ENCODE assay signal across 9 cellular contexts in the genomic region with DNA sequence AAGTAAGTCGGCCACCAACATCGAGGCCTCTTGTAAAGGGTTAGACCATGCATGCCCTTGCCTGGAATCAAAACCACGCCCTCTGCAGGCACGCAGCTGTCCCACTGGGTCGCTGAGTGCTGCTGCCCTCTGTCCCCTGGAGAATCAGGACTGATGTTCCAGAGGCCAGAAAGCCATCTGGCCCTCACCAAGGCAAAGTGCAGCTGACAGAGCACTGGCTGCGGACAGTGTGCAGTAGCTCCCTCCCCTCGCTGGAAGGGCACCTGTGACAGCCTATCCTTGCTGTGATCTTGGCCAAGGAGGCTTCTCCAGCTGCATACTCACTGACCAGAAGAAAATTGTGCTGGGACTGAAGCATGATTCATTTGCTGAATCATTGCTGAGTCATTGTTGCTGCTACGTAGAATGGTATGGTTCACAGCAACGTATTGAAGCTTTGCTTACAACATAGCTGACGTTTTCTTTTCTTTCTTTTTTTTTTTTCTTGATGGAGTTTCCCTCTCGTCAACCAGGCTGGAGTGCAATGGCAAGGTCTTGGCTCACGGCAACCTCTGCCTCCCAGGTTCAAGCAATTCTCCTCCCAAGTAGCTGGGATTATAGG. TPM values are rescaled to one million over a fixed set of nuclear protein-coding genes. Genes with fewer than 3 reads are reported as not detected.
DNase-seq lines count a peak whose midpoint lies in the region; ATAC-seq, FAIRE-seq and TF ChIP-seq lines count a peak whose summit lies in the region.
"Had no signal": no experiment of that assay in that cellular context is flagged by ENCODE, and none has a peak within 500 bp of the region (broad histone marks: within the 10 kb centered on the region; RNA-seq: fewer than 3 reads in every experiment).

No MANE protein-coding gene starts in this region.

- peak overlapping the region; percentile 32; the same call in 1 of the 2 replicates for H3K27ac ChIP-seq in Panc1 (ENCODE audit: low read length)
- peak overlapping the region; percentile 80 for H3K27ac ChIP-seq in epithelial cell of prostate
- H3K27ac ChIP-seq in gastrocnemius medialis: peak overlapping the region in 1 of 4 donors; percentile 38

- TF ChIP-seq POLR2A in gastrocnemius medialis (IDR thresholded peaks at IDR 0.05) (no peak), GM12892 (IDR thresholded peaks at IDR 0.05; ENCODE audit: low read depth, low read length) (no peak)

- H3K9me3 ChIP-seq in Panc1 (ENCODE audit: control insufficient read depth, insufficient read depth, low read depth, low read length) (no peaks in the 10 kb centered on the region), gastrocnemius medialis (no peaks in the 10 kb centered on the region)

- CTCF ChIA-PET in Panc1 (lab: Charles Lee): interaction anchor here (0.6 kb wide), 1 partner anchor 9 kb away, joined by 4 read pairs; no protein-coding TSS in a partner anchor

- TF ChIP-seq CTCF in Panc1 (IDR thresholded peaks at IDR 0.05): no peak; the same call in 1 of the 2 replicates
- TF ChIP-seq CTCF in gastrocnemius medialis (IDR thresholded peaks at IDR 0.05 in 4 of 5, conservative IDR thresholded peaks at IDR 0.05 in 1 of 5): peak in 1 of 5 experiments; percentile 25

- intact Hi-C loops in Panc1 (cut with micrococcal nuclease; ENCODE audit: unreplicated experiment): no loop called here
- intact Hi-C loops in gastrocnemius medialis (cut with DNase I; ENCODE audit: low total_unique reads): no loop called here

- H3K36me3 ChIP-seq in Panc1 (ENCODE audit: control insufficient read depth, insufficient read depth, low read length): no peaks in the 10 kb centered on the region
- no peaks in the 10 kb centered on the region for H3K36me3 ChIP-seq in gastrocnemius medialis

- in situ Hi-C loops in Panc1 (cut with HindIII; ENCODE audit: low pct_unique_long_range_greater_than_20kb, low sequenced_read_pairs): no loop called here
- in situ Hi-C loops in gastrocnemius medialis (cut with MboI; ENCODE audit: low sequenced_read_pairs in 4 of 4): no loop called here

- no peak for DNase-seq in activated CD4-positive, CD25-positive, alpha-beta regulatory T cell treated with anti-CD3 and anti-CD28 coated beads, Interleukin-2, amount 50 U/mL, for 72 hours
- DNase-seq in Panc1 (ENCODE audit: low read depth, low spot score) (peak; percentile 98), epithelial cell of prostate (ENCODE audit: low read depth, low spot score) (peak; percentile 92), gastrocnemius medialis (peak in 1 of 2 donors; percentile 52), GM12892 (ENCODE audit: insufficient read length) (no peak)

- H3K4me1 ChIP-seq in Panc1 (ENCODE audit: control insufficient read depth, insufficient read depth, low read length) (0 out of 2 replicates have a peak, but pooled peaks cover 7% of the 10 kb centered on the region), gastrocnemius medialis (no peaks in the 10 kb centered on the region)

- H3K27me3 ChIP-seq in Panc1 (ENCODE audit: control insufficient read depth, insufficient read depth, low read length): no peaks in the 10 kb centered on the region
- no peaks in the 10 kb centered on the region for H3K27me3 ChIP-seq in gastrocnemius medialis

- ATAC-seq in activated CD4-positive, CD25-positive, alpha-beta regulatory T cell treated with anti-CD3 and anti-CD28 coated beads, Interleukin-2, amount 50 U/mL, for 24 hours: peak; percentile 60 to 72
- ATAC-seq in Panc1 (peak; percentile 92), gastrocnemius medialis (peak; percentile 78 to 93), HG03095 (IDR thresholded peaks at IDR 0.05; ENCODE audit: unreplicated experiment) (no peak), HG02970 (IDR thresholded peaks at IDR 0.05; ENCODE audit: low FRiP score, unreplicated experiment) (no peak)

- BruUV-seq in Panc1 (replicated peaks; lab: Mats Ljungman, UMichigan): no TSS peak

- no peak for FAIRE-seq in GM12892 (lab: Jason Lieb, UNC)

- peak overlapping the region in 1 of 2 experiments; percentile 39; a peak in 2 of 4 replicates for H3K4me3 ChIP-seq in Panc1 (ENCODE audit: low read depth in 2 of 2, low read length in 2 of 2)
- H3K4me3 ChIP-seq in gastrocnemius medialis: no peak overlapping the region

- POLR2A ChIA-PET in Panc1 (lab: Charles Lee): interaction anchor here (0.7 kb wide), 1 partner anchor 738 kb away, joined by 5 read pairs; no protein-coding TSS in a partner anchor

RNA-seq across cellular contexts. Expression of a gene that starts 30.4 kb away (rescaled TPM):
- total RNA-seq in Panc1 (2021; ENCODE audit: unreplicated experiment) (not detected), gastrocnemius medialis (1 to 10 TPM in 1 of 4 donors, under 1 TPM in 1, not detected in 2; 0.24 to 1.3 TPM)
- not detected for polyA plus RNA-seq in Panc1 (2012; ENCODE audit: insufficient read length)
- not detected for polyA plus RNA-seq in GM12892 (2012; ENCODE audit: missing spikeins)
- total RNA-seq: CD4-positive, CD25-positive, alpha-beta regulatory T cell had no signal
- polyA plus RNA-seq: CD4-positive, CD25-positive, alpha-beta regulatory T cell had no signal

Comparison
In these comparisons a context has a peak if more than half of its experiments do, and no peak if none do; other contexts are left out.
1. ATAC-seq: peak in activated CD4-positive, CD25-positive, alpha-beta regulatory T cell treated with anti-CD3 and anti-CD28 coated beads, Interleukin-2, amount 50 U/mL, for 24 hours (2 of 2), Panc1 (single experiment) and gastrocnemius medialis (2 of 2); none in HG03095 (single experiment) and HG02970 (single experiment).
2. DNase-seq: peak in Panc1 (single experiment) and epithelial cell of prostate (single experiment); none in activated CD4-positive, CD25-positive, alpha-beta regulatory T cell treated with anti-CD3 and anti-CD28 coated beads, Interleukin-2, amount 50 U/mL, for 72 hours (single experiment) and GM12892 (single experiment).